18 cellular contexts compared by ENCODE assay signal in genomic region chr10:5678397-5678983, GRCh38. TPM values are rescaled to one million over a fixed set of nuclear protein-coding genes. Genes with fewer than 3 reads are reported as not detected.
DNase-seq lines count a peak whose midpoint lies in the region; ATAC-seq, FAIRE-seq and TF ChIP-seq lines count a peak whose summit lies in the region.
"Had no signal": no experiment of that assay in that cellular context is flagged by ENCODE, and none has a peak within 500 bp of the region (broad histone marks: within the 10 kb centered on the region; RNA-seq: fewer than 3 reads in every experiment).

No MANE protein-coding gene starts in this region.

- H3K18ac ChIP-seq in IMR-90 (ENCODE audit: low read depth, low read length) (no peak overlapping the region), H1 (ENCODE audit: extremely low read depth, low read length) (no peak overlapping the region)

- H4K5ac ChIP-seq in IMR-90 (ENCODE audit: low read depth, low read length) (no peak overlapping the region), H1 (ENCODE audit: insufficient read length, low read depth, low read length) (no peak overlapping the region)

- H2BK20ac ChIP-seq in IMR-90 (ENCODE audit: low read depth, low read length) (no peak overlapping the region), H1 (ENCODE audit: low read length) (no peak overlapping the region)

- no peak for TF ChIP-seq EP300 in H1 (IDR thresholded peaks at IDR 0.05; ENCODE audit: borderline replicate concordance in 1 of 2, low read depth in 2 of 2, low read length in 2 of 2)

- H3K27me3 ChIP-seq in GM23248 (replicated peaks; ENCODE audit: insufficient read depth) (no peaks in the 10 kb centered on the region), IMR-90 (ENCODE audit: control insufficient read depth, insufficient read depth, low read length) (peaks cover 14% of the 10 kb centered on the region; the same call in 1 of the 2 replicates), H1 (replicated peaks in 1 of 4; ENCODE audit: control insufficient read depth in 3 of 4, extremely low read depth in 1 of 4, insufficient read depth in 3 of 4, low read length in 3 of 4) (peaks cover 0 to 19% (median 2%) of the 10 kb centered on the region in 4 experiments; a peak in 4 of 7 replicates), osteoblast (ENCODE audit: insufficient read depth, low read length) (peaks cover 8% of the 10 kb centered on the region), spleen (replicated peaks in 1 of 7) (peaks cover 0 to 7% (median 0%) of the 10 kb centered on the region in 7 donors)

- dilution Hi-C loops in IMR-90 (cut with HindIII; ENCODE audit: low sequenced_read_pairs, unreplicated experiment), result no loop called here

- WGBS in GM23248 (ENCODE audit: low coverage in 1 of 2, low lambda C conversion rate in 2 of 2, missing lambda C conversion rate in 2 of 2), 2 experiments, result 45 to 51% methylated on average over 9 of the region's 9 CpGs
- WGBS in IMR-90 (ENCODE audit: extremely low coverage in 2 of 2, insufficient read length in 1 of 2), 2 experiments, result 48% methylated on average over 4 of the region's 9 CpGs; no CpG with 5 or more reads in 1 of the 2 experiments
- WGBS in H1 (ENCODE audit: extremely low coverage in 1 of 2, insufficient coverage in 1 of 2, insufficient read length in 1 of 2, insufficient replicate concordance in 2 of 2, low coverage in 1 of 2, low lambda C conversion rate in 2 of 2, missing lambda C conversion rate in 1 of 2), 2 experiments, result 77% methylated on average over 9 of the region's 9 CpGs; no CpG with 5 or more reads in 1 of the 2 experiments
- 65 to 78% (median 66%) methylated on average over 9 of the region's 9 CpGs for WGBS in spleen, 5 donors

- H3K9me1 ChIP-seq in IMR-90 (ENCODE audit: insufficient read depth, low read length), result no peaks in the 10 kb centered on the region

- H3K9me3 ChIP-seq in GM23248 (ENCODE audit: low read depth), result no peaks in the 10 kb centered on the region
- H3K9me3 ChIP-seq in IMR-90 (ENCODE audit: control insufficient read depth, insufficient read depth, low read length), result peaks cover 2% of the 10 kb centered on the region; the same call in 1 of the 2 replicates
- H3K9me3 ChIP-seq in H1 (ENCODE audit: insufficient read depth in 2 of 2, low read depth in 1 of 2, low read length in 1 of 2), result peaks cover 0 to 5% of the 10 kb centered on the region in 2 experiments; a peak in 2 of 4 replicates
- no peaks in the 10 kb centered on the region for H3K9me3 ChIP-seq in osteoblast (ENCODE audit: low read depth, low read length)
- H3K9me3 ChIP-seq in spleen, result peaks cover 0 to 12% (median 8%) of the 10 kb centered on the region in 8 donors

- no peak overlapping the region for H2AK9ac ChIP-seq in IMR-90 (replicated peaks; ENCODE audit: low read depth, low read length, poor library complexity)

- no peak for FAIRE-seq in H1 (lab: Jason Lieb, UNC)
- FAIRE-seq: GM12892, GM18507 had no signal

- no peak for DNase-seq in GM23248
- no peak for DNase-seq in IMR-90
- DNase-seq in H1 (ENCODE audit: low read depth in 1 of 2, low spot score in 2 of 2), result no peak
- DNase-seq in osteoblast (ENCODE audit: insufficient read length, low spot score, missing footprints), result no peak
- DNase-seq in NAMALWA (ENCODE audit: low spot score), result no peak
- DNase-seq in spleen, result no peak
- DNase-seq: Calu3; CD8-positive, alpha-beta T cell; DMS53; GDM1; H7; KBM-7 had no signal

- H3K79me2 ChIP-seq in GM23248 (ENCODE audit: insufficient read depth) (no peaks in the 10 kb centered on the region), H1 (ENCODE audit: control insufficient read depth in 1 of 2, insufficient read depth in 2 of 2, low read length in 2 of 2) (no peaks in the 10 kb centered on the region), osteoblast (ENCODE audit: insufficient read depth, low read length) (no peaks in the 10 kb centered on the region)

- no peak overlapping the region for H2AK5ac ChIP-seq in IMR-90 (ENCODE audit: low read depth, low read length)
- no peak overlapping the region for H2AK5ac ChIP-seq in H1 (ENCODE audit: low read depth, low read length)

- H3K4me1 ChIP-seq in GM23248 (ENCODE audit: insufficient read depth) (no peaks in the 10 kb centered on the region), IMR-90 (ENCODE audit: control insufficient read depth, insufficient read depth, low read length) (no peaks in the 10 kb centered on the region), H1 (replicated peaks in 1 of 4; ENCODE audit: control insufficient read depth in 3 of 4, insufficient read depth in 4 of 4, low read length in 3 of 4) (no peaks in the 10 kb centered on the region), osteoblast (ENCODE audit: insufficient read depth, low read length) (no peaks in the 10 kb centered on the region), spleen (no peaks in the 10 kb centered on the region)
- H3K4me1 ChIP-seq: BLaER1 treated with 17β-estradiol and CSF1 and Interleukin-3, amounts not matched to agents 10 nM and 100 nM had no signal

- H3K4me2 ChIP-seq in GM23248 (ENCODE audit: unreplicated experiment) (no peak overlapping the region), IMR-90 (ENCODE audit: low read depth, low read length) (no peak overlapping the region), H1 (ENCODE audit: insufficient read depth in 1 of 2, low read depth in 2 of 2, low read length in 2 of 2) (no peak overlapping the region), osteoblast (ENCODE audit: insufficient read depth, low read length) (no peak overlapping the region)
- H3K4me2 ChIP-seq: BLaER1 treated with 17β-estradiol and CSF1 and Interleukin-3, amounts not matched to agents 10 nM and 100 nM; GM23338 had no signal

- H4K20me1 ChIP-seq in GM23248 (ENCODE audit: insufficient read depth) (no peaks in the 10 kb centered on the region), IMR-90 (ENCODE audit: insufficient read depth, low read length) (no peaks in the 10 kb centered on the region), H1 (replicated peaks in 1 of 2; ENCODE audit: control insufficient read depth in 1 of 2, insufficient read depth in 2 of 2, low read length in 2 of 2) (no peaks in the 10 kb centered on the region), osteoblast (ENCODE audit: insufficient read depth, low read length) (no peaks in the 10 kb centered on the region)
- H4K20me1 ChIP-seq: BLaER1 treated with 17β-estradiol and CSF1 and Interleukin-3, amounts not matched to agents 10 nM and 100 nM had no signal

- no peak overlapping the region for H4K91ac ChIP-seq in IMR-90 (ENCODE audit: insufficient read depth, low read depth, low read length)
- no peak overlapping the region for H4K91ac ChIP-seq in H1 (replicated peaks; ENCODE audit: insufficient read length, low read length)

- no peak overlapping the region for H3K4me3 ChIP-seq in GM23248
- no peak overlapping the region for H3K4me3 ChIP-seq in IMR-90 (ENCODE audit: insufficient read depth, low read depth, low read length)
- no peak overlapping the region for H3K4me3 ChIP-seq in H1 (ENCODE audit: extremely low read depth in 1 of 4, insufficient read depth in 2 of 4, low read depth in 3 of 4, low read length in 4 of 4)
- H3K4me3 ChIP-seq in osteoblast (ENCODE audit: insufficient read depth, low read length), result no peak overlapping the region
- no peak overlapping the region for H3K4me3 ChIP-seq in spleen
- H3K4me3 ChIP-seq: BLaER1 treated with 17β-estradiol and CSF1 and Interleukin-3, amounts not matched to agents 10 nM and 100 nM; GM23338 had no signal

- no peak overlapping the region for H2BK15ac ChIP-seq in IMR-90 (ENCODE audit: low read depth, low read length)
- H2BK15ac ChIP-seq in H1 (ENCODE audit: low read length), result no peak overlapping the region

- no peaks in the 10 kb centered on the region for H3K9me2 ChIP-seq in GM23248 (ENCODE audit: insufficient read depth)

- H3K79me1 ChIP-seq in IMR-90 (ENCODE audit: low read depth in 1 of 2, low read length in 2 of 2) (no peaks in the 10 kb centered on the region), H1 (ENCODE audit: low read depth, low read length) (no peaks in the 10 kb centered on the region)

- no peaks in the 10 kb centered on the region for H3F3A ChIP-seq in GM23248 (ENCODE audit: insufficient read depth)

- no peak for ATAC-seq in IMR-90 (ENCODE audit: low read depth)
- no peak for ATAC-seq in HG02870 (IDR thresholded peaks at IDR 0.05; ENCODE audit: unreplicated experiment)
- ATAC-seq: CD8-positive, alpha-beta T cell; GM23338; HCT116 had no signal

- no TSS peak for BruUV-seq in IMR-90 (replicated peaks; lab: Mats Ljungman, UMichigan)

- H2AFZ ChIP-seq in GM23248 (0 out of 2 replicates have a peak overlapping the region, but pooled peaks have one; percentile 14), IMR-90 (replicated peaks; ENCODE audit: low read length, poor library complexity) (peak overlapping the region; percentile 56), H1 (ENCODE audit: low read length) (peak overlapping the region; percentile 50; the same call in 1 of the 2 replicates), osteoblast (ENCODE audit: low read length) (peak overlapping the region; percentile 42)
- H2AFZ ChIP-seq: GM23338 had no signal

- H2BK5ac ChIP-seq in IMR-90 (ENCODE audit: low read depth, low read length, poor library complexity, severe bottlenecking) (no peak overlapping the region), H1 (ENCODE audit: low read depth, low read length) (no peak overlapping the region)

- no peak overlapping the region for H3K23ac ChIP-seq in IMR-90 (ENCODE audit: low read depth, low read length)
- no peak overlapping the region for H3K23ac ChIP-seq in H1 (ENCODE audit: insufficient read length)

- H3K9ac ChIP-seq in GM23248 (no peak overlapping the region), IMR-90 (ENCODE audit: low read depth, low read length) (no peak overlapping the region), H1 (replicated peaks in 1 of 4; ENCODE audit: extremely low read depth in 1 of 4, low read depth in 3 of 4, low read length in 3 of 4) (no peak overlapping the region)
- H3K9ac ChIP-seq: BLaER1 treated with 17β-estradiol and CSF1 and Interleukin-3, amounts not matched to agents 10 nM and 100 nM had no signal

- no peak overlapping the region for H3K27ac ChIP-seq in GM23248
- no peak overlapping the region for H3K27ac ChIP-seq in IMR-90 (ENCODE audit: insufficient read depth, low read length)
- no peak overlapping the region for H3K27ac ChIP-seq in H1 (ENCODE audit: low read depth, low read length)
- no peak overlapping the region for H3K27ac ChIP-seq in osteoblast (ENCODE audit: low read depth, low read length)
- H3K27ac ChIP-seq in spleen, result no peak overlapping the region
- H3K27ac ChIP-seq: BLaER1 treated with 17β-estradiol and CSF1 and Interleukin-3, amounts not matched to agents 10 nM and 100 nM had no signal

- TF ChIP-seq CTCF in IMR-90 (conservative IDR thresholded peaks at IDR 0.05; ENCODE audit: low read depth, low read length) (no peak), H1 (IDR thresholded peaks at IDR 0.05; ENCODE audit: control extremely low read depth in 1 of 3, insufficient read depth in 1 of 3, low read depth in 1 of 3, low read length in 3 of 3) (no peak), osteoblast (IDR thresholded peaks at IDR 0.05; ENCODE audit: extremely low read depth, low read depth, low read length) (no peak), spleen (IDR thresholded peaks at IDR 0.05 in 8 of 11, conservative IDR thresholded peaks at IDR 0.05 in 3 of 11) (no peak)

- intact Hi-C loops in IMR-90 (cut with micrococcal nuclease) (no loop called here), spleen (cut with DNase I; ENCODE audit: low total_unique reads) (no loop called here)

- in situ Hi-C loops in GM23248 (cut with MboI), result no loop called here
- in situ Hi-C loops in IMR-90 (cut with MboI; ENCODE audit: low sequenced_read_pairs), result no loop called here

- H3K4ac ChIP-seq in IMR-90 (ENCODE audit: low read depth, low read length), result no peak overlapping the region
- no peak overlapping the region for H3K4ac ChIP-seq in H1 (replicated peaks; ENCODE audit: insufficient read length, low read depth, low read length)

- POLR2A ChIA-PET in IMR-90 (lab: Charles Lee; ENCODE audit: unreplicated experiment) (no interaction called here), H1 (lab: Charles Lee; ENCODE audit: partially characterized antibody) (interaction anchor here (1.4 kb wide), 1 partner anchor 11 kb away, joined by 3 read pairs; no protein-coding TSS in a partner anchor)

- no peak overlapping the region for H4K8ac ChIP-seq in IMR-90 (ENCODE audit: low read depth in 2 of 2, low read length in 2 of 2)
- no peak overlapping the region for H4K8ac ChIP-seq in H1 (ENCODE audit: extremely low read depth, insufficient read depth, low read length)

- H3K36me3 ChIP-seq in GM23248 (ENCODE audit: low read depth) (no peaks in the 10 kb centered on the region), IMR-90 (ENCODE audit: control insufficient read depth, insufficient read depth, low read length) (no peaks in the 10 kb centered on the region), H1 (ENCODE audit: control insufficient read depth in 2 of 4, insufficient read depth in 4 of 4, low read length in 3 of 4) (no peaks in the 10 kb centered on the region), osteoblast (ENCODE audit: insufficient read depth, low read length) (no peaks in the 10 kb centered on the region), spleen (no peaks in the 10 kb centered on the region)
- H3K36me3 ChIP-seq: BLaER1 treated with 17β-estradiol and CSF1 and Interleukin-3, amounts not matched to agents 10 nM and 100 nM had no signal

- TF ChIP-seq RAD21 in IMR-90 (IDR thresholded peaks at IDR 0.05; ENCODE audit: low read length) (no peak), H1 (IDR thresholded peaks at IDR 0.05 in 1 of 2, conservative IDR thresholded peaks at IDR 0.05 in 1 of 2; ENCODE audit: low read depth in 2 of 2, low read length in 2 of 2) (no peak)

- H2BK12ac ChIP-seq in H1 (ENCODE audit: low read depth, low read length), result no peak overlapping the region

- H3K56ac ChIP-seq in IMR-90 (ENCODE audit: extremely low read depth, insufficient read depth, low read length), result no peak overlapping the region
- no peak overlapping the region for H3K56ac ChIP-seq in H1 (replicated peaks; ENCODE audit: insufficient read length, low read depth, low read length)

- H2BK120ac ChIP-seq in IMR-90 (ENCODE audit: low read depth, low read length), result no peak overlapping the region
- no peak overlapping the region for H2BK120ac ChIP-seq in H1 (replicated peaks; ENCODE audit: low read depth, low read length)

- H3K14ac ChIP-seq in IMR-90 (replicated peaks; ENCODE audit: low read depth, low read length) (no peak overlapping the region), H1 (ENCODE audit: insufficient read length) (no peak overlapping the region)

- CTCF ChIA-PET in IMR-90 (lab: Yijun Ruan, JAX) (no interaction called here), H1 (lab: Charles Lee; ENCODE audit: partially characterized antibody) (interaction anchor here (0.7 to 2.2 kb wide), 2 partner anchors 10 to 49 kb away, joined by 3 to 11 read pairs; no protein-coding TSS in a partner anchor)

- TF ChIP-seq POLR2A in IMR-90 (IDR thresholded peaks at IDR 0.05; ENCODE audit: low read depth, low read length), result no peak
- TF ChIP-seq POLR2A in H1 (IDR thresholded peaks at IDR 0.05; ENCODE audit: control extremely low read depth in 1 of 2, low read depth in 2 of 2, low read length in 2 of 2), result no peak
- TF ChIP-seq POLR2A in spleen (IDR thresholded peaks at IDR 0.05), result no peak

- H3K23me2 ChIP-seq in H1 (ENCODE audit: low read depth, low read length), result no peaks in the 10 kb centered on the region

RNA-seq across cellular contexts. Expression of gene TASOR2, which starts 6.1 kb away (rescaled TPM):
- 51.9 and 60.7 TPM in 2 replicates for total RNA-seq in GM23248 (2014; rRNA removed; shearing (Covaris generic))
- polyA plus RNA-seq in GM23248 (2016; fragmentation: Nextera tagmentation; extraction: Ambion mirVana) (16.8 and 19.9 TPM in 2 replicates), IMR-90 (2012; rRNA removed) (18.0 and 19.4 TPM in 2 replicates), H1 (2011; rRNA removed) (11.8 and 13.1 TPM in 2 replicates), spleen (10 to 100 TPM in 2 of 3 donors, 1 to 10 TPM in 1; 9.5 to 11.3 (median 10.1) TPM)
- total RNA-seq in IMR-90 (2012; rRNA removed) (53.6 and 64.7 TPM in 2 replicates), osteoblast (92.8 and 97.4 TPM in 2 replicates), spleen (10 to 100 TPM; 58.3 to 87.9 (median 72.6) TPM)
- polyA plus RNA-seq in IMR-90 (2012; cell fraction: cytosol; rRNA removed), result 3.2 TPM in 2 replicates
- 11.3 and 61.2 TPM in 2 replicates for polyA plus RNA-seq in IMR-90 (2012; cell fraction: nucleus; rRNA removed; ENCODE audit: low replicate concordance)
- 73.8 and 74.9 TPM in 2 replicates for total RNA-seq in H1 (2021; fragmentation: NEBNext Ultra II Directional; extraction: Animal tissue kit (Norgen Biotek cat#: 25700))
- 17.9 TPM for polyA plus RNA-seq in H1 (2011; cell fraction: cytosol; rRNA removed)
- polyA plus RNA-seq in H1 (2011; cell fraction: nucleus; rRNA removed), result 24.2 TPM
- polyA plus RNA-seq in H1 (2012, experiment 1 of 2), result 15.3 to 31.3 TPM (median 22.3 TPM) in 4 replicates
- polyA plus RNA-seq in H1 (2012, experiment 2 of 2), result 1.3 TPM
- 23.7 TPM for polyA plus RNA-seq in H1 (2013, experiment 1 of 2)
- polyA plus RNA-seq in H1 (2013, experiment 2 of 2), result 25.2 TPM
- polyA minus RNA-seq in H1 (2011; rRNA and poly(A)+ RNA removed), result 60.4 and 78.6 TPM in 2 replicates
- 43.1 TPM for polyA minus RNA-seq in H1 (2011; cell fraction: cytosol; rRNA and poly(A)+ RNA removed)
- 78.6 TPM for polyA minus RNA-seq in H1 (2011; cell fraction: nucleus; rRNA and poly(A)+ RNA removed)

RNA-seq across cellular contexts. Expression of gene ASB13, which starts 12.1 kb away (rescaled TPM):
- 5.6 and 8.9 TPM in 2 replicates for total RNA-seq in GM23248 (2014; rRNA removed; shearing (Covaris generic))
- polyA plus RNA-seq in GM23248 (2016; fragmentation: Nextera tagmentation; extraction: Ambion mirVana) (7.5 and 8.9 TPM in 2 replicates), IMR-90 (2012; rRNA removed) (3.9 and 4.6 TPM in 2 replicates), H1 (2011; rRNA removed) (12.3 and 17.0 TPM in 2 replicates), spleen (10 to 100 TPM; 17.7 to 25.4 (median 25.1) TPM)
- total RNA-seq in IMR-90 (2012; rRNA removed) (6.3 and 6.4 TPM in 2 replicates), osteoblast (14.8 and 16.2 TPM in 2 replicates), spleen (10 to 100 TPM; 17.0 to 29.6 (median 21.6) TPM)
- 3.7 and 5.1 TPM in 2 replicates for polyA plus RNA-seq in IMR-90 (2012; cell fraction: cytosol; rRNA removed)
- polyA plus RNA-seq in IMR-90 (2012; cell fraction: nucleus; rRNA removed; ENCODE audit: low replicate concordance), result 3.2 and 5.1 TPM in 2 replicates
- 20.2 and 22.2 TPM in 2 replicates for total RNA-seq in H1 (2021; fragmentation: NEBNext Ultra II Directional; extraction: Animal tissue kit (Norgen Biotek cat#: 25700))
- polyA plus RNA-seq in H1 (2011; cell fraction: cytosol; rRNA removed), result 14.7 TPM
- polyA plus RNA-seq in H1 (2011; cell fraction: nucleus; rRNA removed), result 18.5 TPM
- polyA plus RNA-seq in H1 (2012, experiment 1 of 2), result 10.5 to 16.5 TPM (median 12.9 TPM) in 4 replicates
- 19.8 TPM for polyA plus RNA-seq in H1 (2012, experiment 2 of 2)
- 7.8 TPM for polyA plus RNA-seq in H1 (2013, experiment 1 of 2)
- 8.6 TPM for polyA plus RNA-seq in H1 (2013, experiment 2 of 2)
- 16.9 and 17.8 TPM in 2 replicates for polyA minus RNA-seq in H1 (2011; rRNA and poly(A)+ RNA removed)
- 18.7 TPM for polyA minus RNA-seq in H1 (2011; cell fraction: cytosol; rRNA and poly(A)+ RNA removed)
- polyA minus RNA-seq in H1 (2011; cell fraction: nucleus; rRNA and poly(A)+ RNA removed), result 9.8 TPM
